Comparison of ENCODE assay signal across 8 cellular contexts in genomic region chr2:134261398-134262131, GRCh38. TPM values are rescaled to one million over a fixed set of nuclear protein-coding genes. Genes with fewer than 3 reads are reported as not detected.
A peak's percentile ranks its signal among the peaks of the same experiment; 100 is the strongest.
DNase-seq lines count a peak whose midpoint lies in the region; ATAC-seq and TF ChIP-seq lines count a peak whose summit lies in the region.

No MANE protein-coding gene starts in this region.

- H3K4me2 ChIP-seq in OCI-LY1 (ENCODE audit: low read length), result peak overlapping the region; percentile 77

- no peaks in the 10 kb centered on the region for H3K9me3 ChIP-seq in OCI-LY1 (ENCODE audit: low read length)
- no peaks in the 10 kb centered on the region for H3K9me3 ChIP-seq in iPS-20b (ENCODE audit: insufficient read depth, low read depth, low read length)

- no peaks in the 10 kb centered on the region for H4K20me1 ChIP-seq in OCI-LY1 (ENCODE audit: insufficient read depth, low read length)

- H3K4me1 ChIP-seq in OCI-LY1 (ENCODE audit: insufficient read depth, low read length, severe bottlenecking), result peaks cover 94% of the 10 kb centered on the region
- H3K4me1 ChIP-seq in iPS-20b (ENCODE audit: insufficient read depth, low read length), result peaks cover 17% of the 10 kb centered on the region

- peaks cover 16% of the 10 kb centered on the region for H3F3A ChIP-seq in OCI-LY1 (ENCODE audit: insufficient read depth, low read length)

- no peak for TF ChIP-seq CTCF in OCI-LY1 (IDR thresholded peaks at IDR 0.05; ENCODE audit: low read length)

- H3K9ac ChIP-seq in OCI-LY1 (ENCODE audit: low read length) (peak overlapping the region; percentile 80), iPS-20b (ENCODE audit: low read depth, low read length) (no peak overlapping the region; the same call in 1 of the 2 replicates)

- H3K9me2 ChIP-seq in OCI-LY1 (ENCODE audit: low read depth, low read length), result no peaks in the 10 kb centered on the region

- peak overlapping the region; percentile 68 for H3K4me3 ChIP-seq in OCI-LY1 (ENCODE audit: low read depth, low read length, poor library complexity, severe bottlenecking)
- peak overlapping the region; percentile 21; the same call in 1 of the 2 replicates for H3K4me3 ChIP-seq in iPS-20b (ENCODE audit: low read length)

- H3K27me3 ChIP-seq in OCI-LY1 (ENCODE audit: insufficient read depth, low read length) (no peaks in the 10 kb centered on the region), iPS-20b (ENCODE audit: insufficient read depth, low read length) (no peaks in the 10 kb centered on the region)

- ATAC-seq in GM18520 (IDR thresholded peaks at IDR 0.05; ENCODE audit: unreplicated experiment) (peak; percentile 44), HG02571 (IDR thresholded peaks at IDR 0.05; ENCODE audit: unreplicated experiment) (peak; percentile 43)

- peaks cover 9% of the 10 kb centered on the region; the same call in 1 of the 2 replicates for H3K36me3 ChIP-seq in OCI-LY1 (ENCODE audit: insufficient read depth, low read length)
- no peaks in the 10 kb centered on the region for H3K36me3 ChIP-seq in iPS-20b (ENCODE audit: insufficient read depth, low read depth, low read length)

- H3K27ac ChIP-seq in OCI-LY1 (ENCODE audit: low read depth, low read length, poor library complexity, severe bottlenecking) (peak overlapping the region; percentile 98), iPS-20b (ENCODE audit: low read length) (no peak overlapping the region)

- H3K79me2 ChIP-seq in OCI-LY1 (ENCODE audit: insufficient read depth, low read length), result peaks cover 58% of the 10 kb centered on the region

- H2AFZ ChIP-seq in OCI-LY1 (ENCODE audit: low read length), result no peak overlapping the region

- DNase-seq in NCI-H446 treated with DMSO at 0.1 percent for 48 hours (lab: John Stamatoyannopoulos, UW), result no peak
- DNase-seq in NCI-H1048 (lab: John Stamatoyannopoulos, UW), result no peak
- DNase-seq in HuH-7 (ENCODE audit: low spot score), result no peak
- no peak for DNase-seq in SK-N-DZ (ENCODE audit: low spot score)

RNA-seq across cellular contexts. Expression of gene MGAT5, which starts 7.7 kb away (rescaled TPM):
- polyA plus RNA-seq in SK-N-DZ (2014; cell fraction: cytosol; rRNA removed), result 37.1 and 55.6 TPM in 2 replicates
- polyA plus RNA-seq in SK-N-DZ (2014; cell fraction: nucleus; rRNA removed), result 20.4 and 23.6 TPM in 2 replicates
